In the genomic region with DNA sequence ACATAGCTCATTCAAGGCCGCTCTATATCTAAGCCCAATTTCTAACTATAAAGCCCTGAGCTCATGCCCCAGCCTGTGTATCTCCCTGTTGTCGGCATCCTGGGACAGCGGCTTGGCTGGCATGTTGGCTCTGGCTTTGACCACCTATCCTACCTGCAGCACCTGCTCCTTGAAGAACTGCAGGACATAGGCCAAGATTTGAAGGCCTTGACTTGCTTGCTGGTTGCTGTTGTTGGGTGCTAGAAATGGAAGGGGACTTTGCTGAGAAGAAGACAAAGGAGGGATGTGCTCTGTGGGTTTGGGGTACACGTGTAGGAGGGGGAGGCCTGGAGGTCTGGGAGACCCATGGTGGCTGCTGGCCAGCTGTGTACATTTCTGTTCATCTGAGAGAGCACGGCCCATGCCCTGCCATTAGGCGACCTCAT, we compare ENCODE assay signal across 32 cellular contexts. TPM values are rescaled to one million over a fixed set of nuclear protein-coding genes. Genes with fewer than 3 reads are reported as not detected.
"Had no signal": no experiment of that assay in that cellular context is flagged by ENCODE, and none has a peak within 500 bp of the region (broad histone marks: within the 10 kb centered on the region; RNA-seq: fewer than 3 reads in every experiment).

No MANE protein-coding gene starts in this region.

- H3K36me3 ChIP-seq: ascending aorta, brain microvascular endothelial cell, esophagus squamous epithelium, gastroesophageal sphincter had no signal

- H3K36me3 Mint-ChIP-seq: activated naive CD4-positive, alpha-beta T cell treated with anti-CD3 and anti-CD28 coated beads, Interleukin-2, amount 10 ng/mL, durations not matched to agents 7 days and 5 days; activated naive CD4-positive, alpha-beta T cell treated with anti-CD3 and anti-CD28 coated beads, Interleukin-2, amount 50 U/mL, for 72 hours; activated naive CD8-positive, alpha-beta T cell treated with anti-CD3 and anti-CD28 coated beads, Interleukin-2, amount 10 ng/mL, durations not matched to agents 7 days and 5 days had no signal

- H3K9me3 Mint-ChIP-seq: activated CD4-positive, alpha-beta memory T cell treated with anti-CD3 and anti-CD28 coated beads, Interleukin-2, amount 10 ng/mL, durations not matched to agents 7 days and 5 days; activated CD4-positive, alpha-beta T cell treated with anti-CD3 and anti-CD28 coated beads, Interleukin-2, amount 10 ng/mL, durations not matched to agents 24 days and 14 days; activated naive CD4-positive, alpha-beta T cell treated with anti-CD3 and anti-CD28 coated beads, Interleukin-2, amount 10 ng/mL, durations not matched to agents 7 days and 5 days; activated naive CD8-positive, alpha-beta T cell treated with anti-CD3 and anti-CD28 coated beads, Interleukin-2, amount 10 ng/mL, durations not matched to agents 7 days and 5 days; activated T-cell treated with anti-CD3 and anti-CD28 coated beads, Interleukin-2, amount 50 U/mL, for 24 hours; activated T-cell treated with anti-CD3 and anti-CD28 coated beads, Interleukin-2, amount 50 U/mL, for 72 hours had no signal

- H3K4me3 ChIP-seq: ascending aorta, esophagus squamous epithelium, gastroesophageal sphincter had no signal

- H3K27ac Mint-ChIP-seq: activated CD4-positive, alpha-beta memory T cell treated with anti-CD3 and anti-CD28 coated beads, Interleukin-2, amount 10 ng/mL, durations not matched to agents 7 days and 5 days; activated CD4-positive, alpha-beta T cell treated with anti-CD3 and anti-CD28 coated beads for 36 hours; activated CD4-positive, alpha-beta T cell treated with anti-CD3 and anti-CD28 coated beads, Interleukin-2, amount 10 ng/mL, durations not matched to agents 24 days and 14 days; activated naive CD4-positive, alpha-beta T cell treated with anti-CD3 and anti-CD28 coated beads, Interleukin-2, amount 10 ng/mL, durations not matched to agents 7 days and 5 days; activated naive CD4-positive, alpha-beta T cell treated with anti-CD3 and anti-CD28 coated beads, Interleukin-2, amount 50 U/mL, for 72 hours; activated naive CD8-positive, alpha-beta T cell treated with anti-CD3 and anti-CD28 coated beads, Interleukin-2, amount 10 ng/mL, durations not matched to agents 7 days and 5 days; activated T-cell treated with anti-CD3 and anti-CD28 coated beads, Interleukin-2, amount 50 U/mL, for 24 hours; activated T-cell treated with anti-CD3 and anti-CD28 coated beads, Interleukin-2, amount 50 U/mL, for 72 hours; effector memory CD8-positive, alpha-beta T cell had no signal

- H3K27ac ChIP-seq: ascending aorta, brain microvascular endothelial cell, esophagus squamous epithelium, gastroesophageal sphincter had no signal

- H3K27me3 ChIP-seq: ascending aorta, brain microvascular endothelial cell had no signal

- ATAC-seq: activated CD4-positive, alpha-beta T cell treated with anti-CD3 and anti-CD28 coated beads for 36 hours; activated naive CD4-positive, alpha-beta T cell treated with anti-CD3 and anti-CD28 coated beads, Interleukin-2, amount 50 U/mL, for 72 hours; activated T-cell treated with anti-CD3 and anti-CD28 coated beads, Interleukin-2, amount 50 U/mL, for 72 hours; effector memory CD8-positive, alpha-beta T cell; gastroesophageal sphincter had no signal

- DNase-seq: activated CD4-positive, alpha-beta memory T cell treated with anti-CD3 and anti-CD28 coated beads, Interleukin-2, amount 10 ng/mL, durations not matched to agents 7 days and 5 days; activated CD4-positive, alpha-beta T cell treated with anti-CD3 and anti-CD28 coated beads for 36 hours; activated CD4-positive, alpha-beta T cell treated with anti-CD3 and anti-CD28 coated beads, Interleukin-2, amount 10 ng/mL, durations not matched to agents 24 days and 14 days; activated CD4-positive, alpha-beta T cell treated with anti-CD3 and anti-CD28 coated beads, Interleukin-2, amount 50 U/mL, for 4 hours; activated CD4-positive, CD25-positive, alpha-beta regulatory T cell; activated CD4-positive, CD25-positive, alpha-beta regulatory T cell treated with anti-CD3 and anti-CD28 coated beads, Interleukin-2, amount 50 U/mL, for 72 hours; activated CD8-positive, alpha-beta memory T cell treated with anti-CD3 and anti-CD28 coated beads, Interleukin-2, amount 50 U/mL, for 48 hours; activated gamma-delta T cell; activated naive CD4-positive, alpha-beta T cell; activated naive CD4-positive, alpha-beta T cell treated with anti-CD3 and anti-CD28 coated beads, Interleukin-2, amount 10 ng/mL, durations not matched to agents 7 days and 5 days; activated naive CD8-positive, alpha-beta T cell treated with anti-CD3 and anti-CD28 coated beads, Interleukin-2, amount 10 ng/mL, durations not matched to agents 7 days and 5 days; activated T-cell treated with anti-CD3 and anti-CD28 coated beads for 4 hours; activated T-cell treated with anti-CD3 and anti-CD28 coated beads, Interleukin-2, amount 50 U/mL, for 24 hours; activated T-cell treated with anti-CD3 and anti-CD28 coated beads, Interleukin-2, amount 50 U/mL, for 72 hours; brain microvascular endothelial cell; caudate nucleus; cortex of kidney; dermis blood vessel endothelial cell; effector CD4-positive, alpha-beta T cell; effector memory CD8-positive, alpha-beta T cell; erythroblast; esophagus squamous epithelium; foreskin melanocyte; T-helper 2 cell had no signal

- H3K4me1 Mint-ChIP-seq: activated CD4-positive, alpha-beta memory T cell treated with anti-CD3 and anti-CD28 coated beads, Interleukin-2, amount 10 ng/mL, durations not matched to agents 7 days and 5 days; activated CD4-positive, alpha-beta T cell treated with anti-CD3 and anti-CD28 coated beads for 36 hours; activated CD4-positive, alpha-beta T cell treated with anti-CD3 and anti-CD28 coated beads, Interleukin-2, amount 10 ng/mL, durations not matched to agents 24 days and 14 days; activated naive CD4-positive, alpha-beta T cell treated with anti-CD3 and anti-CD28 coated beads, Interleukin-2, amount 10 ng/mL, durations not matched to agents 7 days and 5 days; activated naive CD8-positive, alpha-beta T cell treated with anti-CD3 and anti-CD28 coated beads, Interleukin-2, amount 10 ng/mL, durations not matched to agents 7 days and 5 days had no signal

- H3K9me3 ChIP-seq: ascending aorta, esophagus squamous epithelium, gastroesophageal sphincter had no signal

- H3K4me1 ChIP-seq: ascending aorta had no signal

- H3K4me3 Mint-ChIP-seq: activated CD4-positive, alpha-beta memory T cell treated with anti-CD3 and anti-CD28 coated beads, Interleukin-2, amount 10 ng/mL, durations not matched to agents 7 days and 5 days; activated CD4-positive, alpha-beta T cell treated with anti-CD3 and anti-CD28 coated beads for 36 hours; activated CD4-positive, alpha-beta T cell treated with anti-CD3 and anti-CD28 coated beads, Interleukin-2, amount 10 ng/mL, durations not matched to agents 24 days and 14 days; activated naive CD4-positive, alpha-beta T cell treated with anti-CD3 and anti-CD28 coated beads, Interleukin-2, amount 10 ng/mL, durations not matched to agents 7 days and 5 days; activated naive CD8-positive, alpha-beta T cell treated with anti-CD3 and anti-CD28 coated beads, Interleukin-2, amount 10 ng/mL, durations not matched to agents 7 days and 5 days; activated T-cell treated with anti-CD3 and anti-CD28 coated beads, Interleukin-2, amount 50 U/mL, for 24 hours; activated T-cell treated with anti-CD3 and anti-CD28 coated beads, Interleukin-2, amount 50 U/mL, for 72 hours; effector memory CD8-positive, alpha-beta T cell had no signal

RNA-seq across cellular contexts. Expression of a gene that starts 11.1 kb away (rescaled TPM):
- total RNA-seq: activated CD4-positive, alpha-beta memory T cell treated with anti-CD3 and anti-CD28 coated beads, Interleukin-2, amount 10 ng/mL, durations not matched to agents 7 days and 5 days; activated CD4-positive, alpha-beta T cell treated with anti-CD3 and anti-CD28 coated beads for 36 hours; activated CD4-positive, alpha-beta T cell treated with anti-CD3 and anti-CD28 coated beads, Interleukin-2, amount 10 ng/mL, durations not matched to agents 24 days and 14 days; activated naive CD4-positive, alpha-beta T cell treated with anti-CD3 and anti-CD28 coated beads, Interleukin-2, amount 50 U/mL, for 72 hours; activated naive CD8-positive, alpha-beta T cell treated with anti-CD3 and anti-CD28 coated beads, Interleukin-2, amount 10 ng/mL, durations not matched to agents 7 days and 5 days; activated T-cell treated with anti-CD3 and anti-CD28 coated beads, Interleukin-2, amount 50 U/mL, for 72 hours; ascending aorta; chondrocyte; dermis blood vessel endothelial cell; esophagus squamous epithelium; fibroblast of lung; fibroblast of villous mesenchyme; gastroesophageal sphincter; glomerular endothelial cell; T-helper 1 cell treated with Interleukin-12 subunit alpha and Interleukin-12 subunit beta and Interleukin-4 antibody, amounts not matched to agents 30 ng/mL and 1 ng/mL, for 36 hours had no signal

RNA-seq across cellular contexts. Expression of a gene that starts 41.1 kb away (rescaled TPM):
- total RNA-seq: activated CD4-positive, alpha-beta memory T cell treated with anti-CD3 and anti-CD28 coated beads, Interleukin-2, amount 10 ng/mL, durations not matched to agents 7 days and 5 days; activated CD4-positive, alpha-beta T cell treated with anti-CD3 and anti-CD28 coated beads for 36 hours; activated CD4-positive, alpha-beta T cell treated with anti-CD3 and anti-CD28 coated beads, Interleukin-2, amount 10 ng/mL, durations not matched to agents 24 days and 14 days; activated naive CD4-positive, alpha-beta T cell treated with anti-CD3 and anti-CD28 coated beads, Interleukin-2, amount 50 U/mL, for 72 hours; activated naive CD8-positive, alpha-beta T cell treated with anti-CD3 and anti-CD28 coated beads, Interleukin-2, amount 10 ng/mL, durations not matched to agents 7 days and 5 days; activated T-cell treated with anti-CD3 and anti-CD28 coated beads, Interleukin-2, amount 50 U/mL, for 72 hours; ascending aorta; chondrocyte; dermis blood vessel endothelial cell; esophagus squamous epithelium; fibroblast of lung; fibroblast of villous mesenchyme; gastroesophageal sphincter; glomerular endothelial cell; T-helper 1 cell treated with Interleukin-12 subunit alpha and Interleukin-12 subunit beta and Interleukin-4 antibody, amounts not matched to agents 30 ng/mL and 1 ng/mL, for 36 hours had no signal
